In the genomic region with DNA sequence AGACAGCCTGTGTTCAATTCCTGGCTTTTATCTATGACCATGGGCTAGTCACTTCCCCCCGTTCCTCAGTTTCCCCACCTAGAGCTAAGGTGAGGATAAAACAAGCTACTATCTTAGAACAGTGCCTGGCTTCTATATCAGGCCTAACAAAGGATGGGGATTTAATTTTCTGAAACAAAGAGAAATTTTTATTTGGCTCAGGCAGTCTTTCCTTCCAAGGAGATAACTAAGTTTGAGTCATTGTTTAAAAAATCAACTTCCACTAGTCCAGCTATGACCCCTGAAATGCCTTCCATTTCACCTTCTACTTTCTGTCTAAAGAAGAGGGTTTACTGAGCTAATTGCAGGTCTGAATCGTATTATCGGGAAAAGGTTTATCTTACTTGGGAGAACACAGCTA, we compare ENCODE assay signal across 16 cellular contexts.
A peak's percentile ranks its signal among the peaks of the same experiment; 100 is the strongest.
DNase-seq lines count a peak whose midpoint lies in the region; ATAC-seq and TF ChIP-seq lines count a peak whose summit lies in the region.
"Had no signal": no experiment of that assay in that cellular context is flagged by ENCODE, and none has a peak within 500 bp of the region (broad histone marks: within the 10 kb centered on the region; RNA-seq: fewer than 3 reads in every experiment).

No MANE protein-coding gene starts in this region.

- peaks cover 72% of the 10 kb centered on the region for H3K4me1 Mint-ChIP-seq in CD14-positive monocyte
- H3K4me1 Mint-ChIP-seq in GM23338 = peaks cover 62% of the 10 kb centered on the region
- peaks cover 58 to 65% of the 10 kb centered on the region in 2 donors for H3K4me1 Mint-ChIP-seq in effector memory CD8-positive, alpha-beta T cell (ENCODE audit: low read depth in 2 of 2)
- H3K4me1 Mint-ChIP-seq in nephron = peaks cover 73% of the 10 kb centered on the region
- peaks cover 44% of the 10 kb centered on the region for H3K4me1 Mint-ChIP-seq in activated T-cell treated with anti-CD3 and anti-CD28 coated beads, Interleukin-2, amount 50 U/mL, for 24 hours (ENCODE audit: low read depth)

- peak overlapping the region; percentile 55; the same call in 1 of the 2 replicates for H3K27ac ChIP-seq in GM23338 (ENCODE audit: low read depth)
- H3K27ac ChIP-seq: thoracic aorta had no signal

- 0 out of 2 replicates have a peak, but pooled peaks cover 3% of the 10 kb centered on the region for H3F3A ChIP-seq in GM23338 (replicated peaks; ENCODE audit: low read depth)

- intact Hi-C loops in CD14-positive monocyte (cut with micrococcal nuclease) = no loop called here

- H3K27me3 Mint-ChIP-seq in CD14-positive monocyte (ENCODE audit: low read depth in 3 of 3) = peaks cover 0 to 3% (median 2%) of the 10 kb centered on the region in 3 donors
- peaks cover 11% of the 10 kb centered on the region for H3K27me3 Mint-ChIP-seq in GM23338 (ENCODE audit: insufficient read depth, low read depth, poor library complexity)
- no peaks in the 10 kb centered on the region for H3K27me3 Mint-ChIP-seq in effector memory CD8-positive, alpha-beta T cell
- H3K27me3 Mint-ChIP-seq in nephron (ENCODE audit: low read depth) = no peaks in the 10 kb centered on the region
- no peaks in the 10 kb centered on the region for H3K27me3 Mint-ChIP-seq in activated T-cell treated with anti-CD3 and anti-CD28 coated beads, Interleukin-2, amount 50 U/mL, for 24 hours

- H3K9me3 Mint-ChIP-seq in CD14-positive monocyte (no peaks in the 10 kb centered on the region), GM23338 (no peaks in the 10 kb centered on the region), nephron (no peaks in the 10 kb centered on the region)
- no peaks in the 10 kb centered on the region for H3K9me3 Mint-ChIP-seq in effector memory CD8-positive, alpha-beta T cell
- no peaks in the 10 kb centered on the region for H3K9me3 Mint-ChIP-seq in activated T-cell treated with anti-CD3 and anti-CD28 coated beads, Interleukin-2, amount 50 U/mL, for 24 hours
- H3K9me3 Mint-ChIP-seq: activated T-cell treated with anti-CD3 and anti-CD28 coated beads, Interleukin-2, amount 50 U/mL, for 4 hours had no signal

- no peaks in the 10 kb centered on the region for H3K9me2 ChIP-seq in GM23338 (ENCODE audit: insufficient read depth)

- no peak overlapping the region for H3K4me3 ChIP-seq in GM23338
- H3K4me3 ChIP-seq: smooth muscle cell, thoracic aorta had no signal

- DNase-seq in CD14-positive monocyte (ENCODE audit: low spot score) (no peak), GM23338 (ENCODE audit: low spot score) (no peak)
- no peak for DNase-seq in effector memory CD8-positive, alpha-beta T cell
- no peak for DNase-seq in activated T-cell treated with anti-CD3 and anti-CD28 coated beads, Interleukin-2, amount 50 U/mL, for 24 hours
- DNase-seq: activated CD4-positive, alpha-beta T cell treated with anti-CD3 and anti-CD28 coated beads, Interleukin-2, amount 50 U/mL, for 4 hours; activated T-cell treated with anti-CD3 and anti-CD28 coated beads, Interleukin-2, amount 50 U/mL, for 4 hours; amygdala; BE2C; DND-41; NCI-H146 had no signal

- no peak for ATAC-seq in GM23338
- ATAC-seq in effector memory CD8-positive, alpha-beta T cell (replicated peaks) = no peak
- ATAC-seq in GM18907 (IDR thresholded peaks at IDR 0.05; ENCODE audit: unreplicated experiment) = no peak
- ATAC-seq in HG02884 (IDR thresholded peaks at IDR 0.05; ENCODE audit: unreplicated experiment) = no peak
- no peak for ATAC-seq in GM21526 (IDR thresholded peaks at IDR 0.05; ENCODE audit: low FRiP score, unreplicated experiment)
- ATAC-seq: activated T-cell treated with anti-CD3 and anti-CD28 coated beads, Interleukin-2, amount 50 U/mL, for 4 hours had no signal

- no peak overlapping the region for H3K4me2 ChIP-seq in GM23338
- H3K4me2 ChIP-seq: smooth muscle cell had no signal

- H3K27ac Mint-ChIP-seq in CD14-positive monocyte (peak overlapping the region in 6 of 7 donors; percentile 30 to 72 (median 59)), GM23338 (no peak overlapping the region), nephron (peak overlapping the region; percentile 37 to 60 (median 58))
- H3K27ac Mint-ChIP-seq in effector memory CD8-positive, alpha-beta T cell = peak overlapping the region; percentile 72 to 92
- H3K27ac Mint-ChIP-seq in activated T-cell treated with anti-CD3 and anti-CD28 coated beads, Interleukin-2, amount 50 U/mL, for 24 hours = no peak overlapping the region

- no peak overlapping the region for H2AFZ ChIP-seq in GM23338

- H4K20me1 ChIP-seq in GM23338 (replicated peaks; ENCODE audit: insufficient read depth) = peaks cover 54% of the 10 kb centered on the region

- H3K27me3 ChIP-seq in GM23338 (ENCODE audit: insufficient read depth) = no peaks in the 10 kb centered on the region
- H3K27me3 ChIP-seq: BE2C had no signal

- no peaks in the 10 kb centered on the region for H3K36me3 ChIP-seq in GM23338 (ENCODE audit: insufficient read depth)
- H3K36me3 ChIP-seq: BE2C, thoracic aorta had no signal

- TF ChIP-seq CTCF in CD14-positive monocyte (IDR thresholded peaks at IDR 0.05) = no peak
- no peak for TF ChIP-seq CTCF in GM23338 (conservative IDR thresholded peaks at IDR 0.05; ENCODE audit: low read depth in 2 of 2)
- no peak for TF ChIP-seq CTCF in nephron (IDR thresholded peaks at IDR 0.05; ENCODE audit: unreplicated experiment in 3 of 3)

- H3K79me2 ChIP-seq in GM23338 (replicated peaks; ENCODE audit: insufficient read depth) = peaks cover 98% of the 10 kb centered on the region

- peaks cover 24% of the 10 kb centered on the region for H3K4me1 ChIP-seq in GM23338 (ENCODE audit: insufficient read depth)

- H3K4me3 Mint-ChIP-seq in CD14-positive monocyte = no peak overlapping the region
- no peak overlapping the region for H3K4me3 Mint-ChIP-seq in GM23338
- peak overlapping the region in 1 of 2 donors; percentile 19 for H3K4me3 Mint-ChIP-seq in effector memory CD8-positive, alpha-beta T cell
- H3K4me3 Mint-ChIP-seq in nephron = no peak overlapping the region
- no peak overlapping the region for H3K4me3 Mint-ChIP-seq in activated T-cell treated with anti-CD3 and anti-CD28 coated beads, Interleukin-2, amount 50 U/mL, for 24 hours
- H3K4me3 Mint-ChIP-seq: activated T-cell treated with anti-CD3 and anti-CD28 coated beads, Interleukin-2, amount 50 U/mL, for 4 hours had no signal

- H3K36me3 Mint-ChIP-seq in CD14-positive monocyte = peaks cover 26 to 34% of the 10 kb centered on the region in 2 donors
- H3K36me3 Mint-ChIP-seq in GM23338 (ENCODE audit: low read depth) = no peaks in the 10 kb centered on the region
- H3K36me3 Mint-ChIP-seq in effector memory CD8-positive, alpha-beta T cell (ENCODE audit: insufficient read depth) = peaks cover 7% of the 10 kb centered on the region
- H3K36me3 Mint-ChIP-seq in nephron (ENCODE audit: low read depth) = no peaks in the 10 kb centered on the region
- H3K36me3 Mint-ChIP-seq in activated T-cell treated with anti-CD3 and anti-CD28 coated beads, Interleukin-2, amount 50 U/mL, for 24 hours (ENCODE audit: low read depth) = no peaks in the 10 kb centered on the region

TF ChIP-seq in GM23338, 12 proteins besides CTCF, POLR2A, EP300 and RAD21 (continues in another document):
- no peak for TF ChIP-seq EZH2phosphoT487 (IDR thresholded peaks at IDR 0.05; ENCODE audit: unreplicated experiment)
- no peak for TF ChIP-seq ZNF114 (CRISPR knock-in tag; IDR thresholded peaks at IDR 0.05)
- no peak for TF ChIP-seq POLR2AphosphoS5 (IDR thresholded peaks at IDR 0.05; ENCODE audit: low read depth)
- TF ChIP-seq JUNB (IDR thresholded peaks at IDR 0.05; ENCODE audit: unreplicated experiment) = no peak

Comparison
In these comparisons a context has a peak if more than half of its experiments do, and no peak if none do; other contexts are left out.
1. H3K27ac Mint-ChIP-seq: peak in CD14-positive monocyte (6 of 7), effector memory CD8-positive, alpha-beta T cell (2 of 2) and nephron (3 of 3); none in GM23338 (single experiment) and activated T-cell treated with anti-CD3 and anti-CD28 coated beads, Interleukin-2, amount 50 U/mL, for 24 hours (single experiment).